10 cellular contexts compared by ENCODE assay signal in genomic region chr19:4183967-4184717, GRCh38. TPM values are rescaled to one million over a fixed set of nuclear protein-coding genes. Genes with fewer than 3 reads are reported as not detected.
DNase-seq lines count a peak whose midpoint lies in the region; ATAC-seq and TF ChIP-seq lines count a peak whose summit lies in the region.
"Had no signal": no experiment of that assay in that cellular context is flagged by ENCODE, and none has a peak within 500 bp of the region (broad histone marks: within the 10 kb centered on the region; RNA-seq: fewer than 3 reads in every experiment).

No MANE protein-coding gene starts in this region.

- intact Hi-C loops in psoas muscle (cut with DNase I) = loop anchor here in 1 of 2 donors (5.0 kb wide), 1 partner anchor 62 kb away; the partner anchor contains the start of gene MAP2K2

- peaks cover 25% of the 10 kb centered on the region for H3K4me1 Mint-ChIP-seq in T-helper 2 cell treated with Interferon-gamma antibody and Interleukin-4, amounts not matched to agents 5 μg/mL and 100 μg/mL, for 36 hours (ENCODE audit: low read depth)
- peaks cover 20% of the 10 kb centered on the region for H3K4me1 Mint-ChIP-seq in activated naive CD8-positive, alpha-beta T cell treated with anti-CD3 and anti-CD28 coated beads for 36 hours

- peaks cover 27% of the 10 kb centered on the region for H3K4me1 ChIP-seq in psoas muscle

- no peaks in the 10 kb centered on the region for H3K9me3 ChIP-seq in psoas muscle

- peaks cover 0 to 11% of the 10 kb centered on the region in 2 donors for H3K36me3 ChIP-seq in psoas muscle (ENCODE audit: insufficient read depth in 1 of 2, low read depth in 1 of 2)

- no peak overlapping the region for H3K27ac Mint-ChIP-seq in T-helper 2 cell treated with Interferon-gamma antibody and Interleukin-4, amounts not matched to agents 5 μg/mL and 100 μg/mL, for 36 hours
- no peak overlapping the region for H3K27ac Mint-ChIP-seq in activated naive CD8-positive, alpha-beta T cell treated with anti-CD3 and anti-CD28 coated beads for 36 hours

- 14 to 22% (median 21%) methylated on average over 16 to 23 of the region's 23 CpGs for WGBS in psoas muscle, 3 donors

- peak overlapping the region; percentile 90 for H3K4me3 ChIP-seq in psoas muscle

- H3K4me3 Mint-ChIP-seq in T-helper 2 cell treated with Interferon-gamma antibody and Interleukin-4, amounts not matched to agents 5 μg/mL and 100 μg/mL, for 36 hours = peak overlapping the region; percentile 58
- H3K4me3 Mint-ChIP-seq in activated naive CD8-positive, alpha-beta T cell treated with anti-CD3 and anti-CD28 coated beads for 36 hours = peak overlapping the region; percentile 37

- peaks cover 13% of the 10 kb centered on the region for H3K36me3 Mint-ChIP-seq in T-helper 2 cell treated with Interferon-gamma antibody and Interleukin-4, amounts not matched to agents 5 μg/mL and 100 μg/mL, for 36 hours (ENCODE audit: low read depth)
- H3K36me3 Mint-ChIP-seq in activated naive CD8-positive, alpha-beta T cell treated with anti-CD3 and anti-CD28 coated beads for 36 hours = peaks cover 17% of the 10 kb centered on the region

- DNase-seq in T-helper 2 cell treated with Interferon-gamma antibody and Interleukin-4, amounts not matched to agents 5 μg/mL and 100 μg/mL, for 36 hours (ENCODE audit: low spot score) = no peak
- DNase-seq in T-helper 2 cell (no peak), NCI-H2107 treated with DMSO at 0.1 percent for 48 hours (lab: John Stamatoyannopoulos, UW; ENCODE audit: unreplicated experiment) (peak; percentile 84), psoas muscle (peak; percentile 56 to 75), epidermal melanocyte (ENCODE audit: insufficient read length, low spot score) (no peak)
- no peak for DNase-seq in activated naive CD8-positive, alpha-beta T cell treated with anti-CD3 and anti-CD28 coated beads for 36 hours
- DNase-seq: activated CD4-positive, CD25-positive, alpha-beta regulatory T cell treated with anti-CD3 and anti-CD28 coated beads, Interleukin-2, amount 50 U/mL, for 72 hours; NCI-H1436 had no signal

- peak; percentile 55 to 85 (median 59) for ATAC-seq in psoas muscle
- no peak for ATAC-seq in GM18870 (IDR thresholded peaks at IDR 0.05; ENCODE audit: unreplicated experiment)
- ATAC-seq in HG02970 (IDR thresholded peaks at IDR 0.05; ENCODE audit: low FRiP score, unreplicated experiment) = no peak

- H3K27me3 ChIP-seq in psoas muscle (ENCODE audit: insufficient read depth in 3 of 3, low read length in 2 of 3) = no peaks in the 10 kb centered on the region

- H3K27me3 Mint-ChIP-seq in T-helper 2 cell treated with Interferon-gamma antibody and Interleukin-4, amounts not matched to agents 5 μg/mL and 100 μg/mL, for 36 hours (ENCODE audit: low read depth) = no peaks in the 10 kb centered on the region
- peaks cover 8% of the 10 kb centered on the region for H3K27me3 Mint-ChIP-seq in activated naive CD8-positive, alpha-beta T cell treated with anti-CD3 and anti-CD28 coated beads for 36 hours

- peak overlapping the region; percentile 87 for H3K27ac ChIP-seq in psoas muscle

- no peaks in the 10 kb centered on the region for H3K9me3 Mint-ChIP-seq in T-helper 2 cell treated with Interferon-gamma antibody and Interleukin-4, amounts not matched to agents 5 μg/mL and 100 μg/mL, for 36 hours
- no peaks in the 10 kb centered on the region for H3K9me3 Mint-ChIP-seq in activated naive CD8-positive, alpha-beta T cell treated with anti-CD3 and anti-CD28 coated beads for 36 hours

- no peak for TF ChIP-seq CTCF in psoas muscle (IDR thresholded peaks at IDR 0.05)

RNA-seq across cellular contexts. Expression of gene ANKRD24, which starts 1.7 kb away (rescaled TPM):
- total RNA-seq in activated naive CD8-positive, alpha-beta T cell treated with anti-CD3 and anti-CD28 coated beads for 36 hours = 1 to 10 TPM; 1.6 TPM
- 1 to 10 TPM in 2 of 4 donors, under 1 TPM in 2; 0.36 to 2.7 (median 0.84) TPM for total RNA-seq in psoas muscle
- polyA plus RNA-seq in psoas muscle = under 1 TPM; 0.34 to 0.74 (median 0.41) TPM

RNA-seq across cellular contexts. Expression of gene SIRT6, which starts 1.8 kb away (rescaled TPM):
- 10 to 100 TPM; 27.1 to 27.2 TPM for total RNA-seq in activated naive CD8-positive, alpha-beta T cell treated with anti-CD3 and anti-CD28 coated beads for 36 hours
- total RNA-seq in psoas muscle = 10 to 100 TPM in 3 of 4 donors, 1 to 10 TPM in 1; 8.4 to 13.1 (median 11.4) TPM
- 10 to 100 TPM; 15.0 to 23.5 (median 22.9) TPM for polyA plus RNA-seq in psoas muscle

RNA-seq across cellular contexts. Expression of gene CREB3L3, which starts 30.7 kb away (rescaled TPM):
- not detected for total RNA-seq in activated naive CD8-positive, alpha-beta T cell treated with anti-CD3 and anti-CD28 coated beads for 36 hours
- total RNA-seq in psoas muscle = not detected
- under 1 TPM in 2 of 3 donors, not detected in 1; 0.04 to 0.22 TPM for polyA plus RNA-seq in psoas muscle

RNA-seq across cellular contexts. Expression of gene EBI3, which starts 45.2 kb away (rescaled TPM):
- total RNA-seq in activated naive CD8-positive, alpha-beta T cell treated with anti-CD3 and anti-CD28 coated beads for 36 hours = 1 to 10 TPM; 6.7 to 8.6 TPM
- total RNA-seq in psoas muscle = under 1 TPM; 0.48 to 0.64 (median 0.58) TPM
- under 1 TPM; 0.19 to 0.77 (median 0.27) TPM for polyA plus RNA-seq in psoas muscle

Comparison
In these comparisons a context has a peak if more than half of its experiments do, and no peak if none do; other contexts are left out.
1. DNase-seq: peak in NCI-H2107 treated with DMSO at 0.1 percent for 48 hours (single experiment) and psoas muscle (2 of 2); none in T-helper 2 cell treated with Interferon-gamma antibody and Interleukin-4, amounts not matched to agents 5 μg/mL and 100 μg/mL, for 36 hours (single experiment), T-helper 2 cell (0 of 5), activated naive CD8-positive, alpha-beta T cell treated with anti-CD3 and anti-CD28 coated beads for 36 hours (single experiment) and epidermal melanocyte (single experiment).
2. ATAC-seq: peak in psoas muscle (4 of 4); none in GM18870 (single experiment) and HG02970 (single experiment).